In genomic region chr11:110710520-110711381, GRCh38 we compare ENCODE assay signal across 8 cellular contexts. TPM values are rescaled to one million over a fixed set of nuclear protein-coding genes. Genes with fewer than 3 reads are reported as not detected.
DNase-seq lines count a peak whose midpoint lies in the region; ATAC-seq and TF ChIP-seq lines count a peak whose summit lies in the region.

No MANE protein-coding gene starts in this region.

- no peak overlapping the region for H3K27ac ChIP-seq in CD4-positive, alpha-beta memory T cell (ENCODE audit: low read depth, low read length)
- H3K27ac ChIP-seq in body of pancreas, result no peak overlapping the region
- peak overlapping the region; percentile 6 for H3K27ac ChIP-seq in skeletal muscle tissue (ENCODE audit: low read depth, low read length)

- H3K27me3 Mint-ChIP-seq in CD4-positive, alpha-beta memory T cell, result peaks cover 38 to 42% of the 10 kb centered on the region in 2 donors

- H3K4me3 Mint-ChIP-seq in CD4-positive, alpha-beta memory T cell, result peak overlapping the region; percentile 44 to 85 (median 66)

- H3K36me3 ChIP-seq in CD4-positive, alpha-beta memory T cell (ENCODE audit: insufficient read depth, low read length), result no peaks in the 10 kb centered on the region
- H3K36me3 ChIP-seq in body of pancreas (replicated peaks in 1 of 2; ENCODE audit: insufficient read depth in 1 of 2, low read depth in 2 of 2) (no peaks in the 10 kb centered on the region), skeletal muscle tissue (ENCODE audit: control insufficient read depth in 3 of 3, insufficient read depth in 3 of 3, low read length in 3 of 3) (no peaks in the 10 kb centered on the region)

- CTCF ChIA-PET in CD4-positive, alpha-beta memory T cell (lab: Charles Lee; ENCODE audit: partially characterized antibody), result no interaction called here

- H3K36me3 Mint-ChIP-seq in CD4-positive, alpha-beta memory T cell, result no peaks in the 10 kb centered on the region

- no peaks in the 10 kb centered on the region for H3K9me3 ChIP-seq in CD4-positive, alpha-beta memory T cell (ENCODE audit: control insufficient read depth in 1 of 2, low read length in 2 of 2)
- H3K9me3 ChIP-seq in body of pancreas (no peaks in the 10 kb centered on the region), skeletal muscle tissue (ENCODE audit: control insufficient read depth in 3 of 3, low read length in 3 of 3) (no peaks in the 10 kb centered on the region)

- intact Hi-C loops in CD4-positive, alpha-beta memory T cell (cut with micrococcal nuclease), result no loop called here
- intact Hi-C loops in body of pancreas (cut with DNase I), result no loop called here

- H3K27ac Mint-ChIP-seq in CD4-positive, alpha-beta memory T cell, result no peak overlapping the region

- POLR2A ChIA-PET in CD4-positive, alpha-beta memory T cell (lab: Charles Lee; ENCODE audit: partially characterized antibody), result no interaction called here

- peaks cover 15% of the 10 kb centered on the region for H3K27me3 ChIP-seq in CD4-positive, alpha-beta memory T cell (ENCODE audit: insufficient read depth, low read length)
- peaks cover 0 to 12% of the 10 kb centered on the region in 2 donors for H3K27me3 ChIP-seq in body of pancreas
- peaks cover 0 to 18% (median 4%) of the 10 kb centered on the region in 3 donors for H3K27me3 ChIP-seq in skeletal muscle tissue (ENCODE audit: control insufficient read depth in 3 of 3, insufficient read depth in 3 of 3, low read length in 3 of 3)

- H3K4me3 ChIP-seq in CD4-positive, alpha-beta memory T cell (ENCODE audit: low read length in 2 of 2), result no peak overlapping the region
- H3K4me3 ChIP-seq in body of pancreas (no peak overlapping the region), skeletal muscle tissue (ENCODE audit: low read length in 3 of 3) (peak overlapping the region; percentile 52 to 75 (median 72))

- H3K9me3 Mint-ChIP-seq in CD4-positive, alpha-beta memory T cell, result peaks cover 0 to 4% (median 0%) of the 10 kb centered on the region in 8 donors

- TF ChIP-seq POLR2A in body of pancreas (IDR thresholded peaks at IDR 0.05), result no peak

- peak overlapping the region; percentile 30 to 65 (median 60) for H3K9ac ChIP-seq in skeletal muscle tissue (ENCODE audit: low read depth in 1 of 3, low read length in 3 of 3)

- peaks cover 7 to 17% (median 12%) of the 10 kb centered on the region in 4 donors for H3K4me1 Mint-ChIP-seq in CD4-positive, alpha-beta memory T cell

- ATAC-seq in body of pancreas, result no peak
- no peak for ATAC-seq in HG03469 (IDR thresholded peaks at IDR 0.05; ENCODE audit: unreplicated experiment)
- ATAC-seq in HG03439 (IDR thresholded peaks at IDR 0.05; ENCODE audit: unreplicated experiment), result no peak
- no peak for ATAC-seq in GM19023 (IDR thresholded peaks at IDR 0.05; ENCODE audit: unreplicated experiment)

- peaks cover 14% of the 10 kb centered on the region for H3K4me1 ChIP-seq in CD4-positive, alpha-beta memory T cell (ENCODE audit: insufficient read depth, low read length)
- peaks cover 26% of the 10 kb centered on the region for H3K4me1 ChIP-seq in body of pancreas
- peaks cover 17 to 19% (median 17%) of the 10 kb centered on the region in 3 donors for H3K4me1 ChIP-seq in skeletal muscle tissue (ENCODE audit: control insufficient read depth in 3 of 3, insufficient read depth in 3 of 3, low read length in 3 of 3)

- no peak for TF ChIP-seq CTCF in body of pancreas (IDR thresholded peaks at IDR 0.05)

- DNase-seq in CD4-positive, alpha-beta memory T cell, result no peak
- DNase-seq in M059J (ENCODE audit: low read depth) (peak; percentile 25), body of pancreas (peak; percentile 25 to 53 (median 31)), islet precursor cell (peak; percentile 61)

- WGBS in body of pancreas, 2 donors, result 5 to 10% methylated on average over 30 to 35 of the region's 35 CpGs

RNA-seq across cellular contexts. Expression of gene ARHGAP20, which starts 1.5 kb away (rescaled TPM):
- under 1 TPM; 0.09 to 0.17 TPM for total RNA-seq in CD4-positive, alpha-beta memory T cell
- under 1 TPM in 1 of 2 donors, not detected in 1; 0.04 TPM for polyA plus RNA-seq in CD4-positive, alpha-beta memory T cell
- total RNA-seq in M059J (2014; rRNA removed; shearing (Covaris generic)), result 1.1 and 1.4 TPM in 2 replicates
- total RNA-seq in body of pancreas (1 to 10 TPM in 1 of 2 donors, under 1 TPM in 1; 0.52 to 1.3 TPM), skeletal muscle tissue (8.9 TPM)

Comparison
In these comparisons a context has a peak if more than half of its experiments do, and no peak if none do; other contexts are left out.
1. DNase-seq: peak in M059J (single experiment), body of pancreas (4 of 4) and islet precursor cell (single experiment); none in CD4-positive, alpha-beta memory T cell (0 of 5).
2. H3K4me3 ChIP-seq: peak in skeletal muscle tissue (3 of 3); none in CD4-positive, alpha-beta memory T cell (0 of 2) and body of pancreas (0 of 2).